ENCODE assay signal across 15 cellular contexts in genomic region chr10:80870282-80870681, GRCh38.
DNase-seq lines count a peak whose midpoint lies in the region; ATAC-seq and TF ChIP-seq lines count a peak whose summit lies in the region.
"Had no signal": no experiment of that assay in that cellular context is flagged by ENCODE, and none has a peak within 500 bp of the region (broad histone marks: within the 10 kb centered on the region; RNA-seq: fewer than 3 reads in every experiment).

No MANE protein-coding gene starts in this region.

- TF ChIP-seq CTCF in body of pancreas (IDR thresholded peaks at IDR 0.05), result no peak

- no peaks in the 10 kb centered on the region for H3K27me3 ChIP-seq in body of pancreas

- no peaks in the 10 kb centered on the region for H3K9me3 ChIP-seq in body of pancreas

- TF ChIP-seq POLR2A in body of pancreas (IDR thresholded peaks at IDR 0.05), result no peak

- intact Hi-C loops in body of pancreas (cut with DNase I), result no loop called here

- no peak for DNase-seq in HPDE6-E6E7 (ENCODE audit: extremely low spot score)
- DNase-seq in DMS 273 treated with DMSO at 0.1 percent for 48 hours (lab: John Stamatoyannopoulos, UW), result no peak
- no peak for DNase-seq in amniotic stem cell (lab: John Stamatoyannopoulos, UW)
- no peak for DNase-seq in body of pancreas
- DNase-seq: activated naive CD8-positive, alpha-beta T cell treated with anti-CD3 and anti-CD28 coated beads for 36 hours; left colon; NCI-H69; retina; Right ventricle myocardium superior; stimulated activated CD4-positive, alpha-beta T cell treated with anti-CD3 and anti-CD28 coated beads, Interleukin-4, amount 100 ng/mL, for 4 hours; stimulated activated naive CD4-positive, alpha-beta T cell treated with Interleukin-2 at 50 U/mL for 16 hours had no signal

- no peaks in the 10 kb centered on the region for H3K4me1 ChIP-seq in body of pancreas

- WGBS in body of pancreas, 2 donors, result 48 to 70% methylated on average over 1 of the region's 1 CpG

- no peak overlapping the region for H3K27ac ChIP-seq in body of pancreas

- no peaks in the 10 kb centered on the region for H3K36me3 ChIP-seq in body of pancreas (replicated peaks in 1 of 2; ENCODE audit: insufficient read depth in 1 of 2, low read depth in 2 of 2)

- peak; percentile 99 for ATAC-seq in GM18519 (IDR thresholded peaks at IDR 0.05; ENCODE audit: low FRiP score, unreplicated experiment)
- ATAC-seq in GM21381 (IDR thresholded peaks at IDR 0.05; ENCODE audit: unreplicated experiment), result peak; percentile 96
- peak; percentile 92 for ATAC-seq in HG02884 (IDR thresholded peaks at IDR 0.05; ENCODE audit: unreplicated experiment)
- peak; percentile 95 for ATAC-seq in HG03442 (IDR thresholded peaks at IDR 0.05; ENCODE audit: unreplicated experiment)
- no peak for ATAC-seq in body of pancreas
- ATAC-seq: left colon had no signal

- no peak overlapping the region for H3K4me3 ChIP-seq in body of pancreas
